ENCODE assay signal across 1 cellular context in genomic region chr2:43745457-43745856, GRCh38.
A peak's percentile ranks its signal among the peaks of the same experiment; 100 is the strongest.
TF ChIP-seq lines count a peak whose summit lies in the region.

No MANE protein-coding gene starts in this region.

TF ChIP-seq in SK-N-SH, 30 proteins besides CTCF, POLR2A, EP300 and RAD21 (continued from another document):
- TF ChIP-seq NFIC (IDR thresholded peaks at IDR 0.05; ENCODE audit: borderline replicate concordance) (peak; percentile 72), FOSL2 (IDR thresholded peaks at IDR 0.05; ENCODE audit: borderline replicate concordance, low read depth) (peak; percentile 45; the same call in 1 of the 2 replicates), PBX3 (IDR thresholded peaks at IDR 0.05) (no peak; the same call in 1 of the 2 replicates), YY1 (IDR thresholded peaks at IDR 0.05; ENCODE audit: low read depth) (no peak), JUND (IDR thresholded peaks at IDR 0.05) (peak; percentile 71), RCOR1 (IDR thresholded peaks at IDR 0.05; ENCODE audit: low read length) (no peak), USF1 (IDR thresholded peaks at IDR 0.05; ENCODE audit: borderline replicate concordance, low read depth) (no peak), MXI1 (IDR thresholded peaks at IDR 0.05; ENCODE audit: low read depth, low read length) (no peak), FOXM1 (IDR thresholded peaks at IDR 0.05; ENCODE audit: low read depth) (no peak), IRF3 (IDR thresholded peaks at IDR 0.05; ENCODE audit: low read depth, low read length) (no peak)
TF ChIP-seq in SK-N-SH: peak in this region for 5.
